Comparison of ENCODE assay signal across 2 cellular contexts in the genomic region with DNA sequence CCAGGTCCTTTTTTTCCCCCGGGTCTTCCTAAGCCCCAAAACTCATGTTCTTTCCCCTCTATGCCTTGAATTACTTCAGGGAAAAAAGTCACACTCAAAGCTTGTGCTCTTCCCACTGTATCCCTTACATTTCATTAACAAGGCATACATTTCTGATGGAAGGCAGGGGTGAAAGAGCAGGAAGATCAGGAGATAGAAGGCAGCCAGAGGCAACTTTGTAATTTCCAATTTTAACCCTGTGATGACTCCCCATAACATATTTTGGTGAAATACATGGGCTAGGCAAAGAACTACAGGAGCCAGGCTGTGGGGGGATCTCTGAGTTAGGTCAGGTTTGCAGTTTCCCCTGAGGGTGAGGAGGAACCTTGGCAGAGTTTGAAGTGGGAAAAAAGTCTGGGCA.
TF ChIP-seq lines count a peak whose summit lies in the region.

No MANE protein-coding gene starts in this region.

TF ChIP-seq in SK-N-SH, 30 proteins besides CTCF, POLR2A, EP300 and RAD21:
- TF ChIP-seq FOXM1 (IDR thresholded peaks at IDR 0.05; ENCODE audit: low read depth) (no peak), GATA2 (CRISPR knock-in tag; IDR thresholded peaks at IDR 0.05) (peak; percentile 43)

TF ChIP-seq in SK-N-SH treated with all-trans-retinoic acid at 6 μM for 48 hours, 23 proteins besides CTCF, POLR2A, EP300 and RAD21:
- TF ChIP-seq PATZ1 (CRISPR knock-in tag; IDR thresholded peaks at IDR 0.05; ENCODE audit: borderline replicate concordance) (no peak), TOX (CRISPR knock-in tag; IDR thresholded peaks at IDR 0.05; ENCODE audit: borderline replicate concordance) (no peak), ZC3H10 (CRISPR knock-in tag; IDR thresholded peaks at IDR 0.05) (no peak), SNAI2 (CRISPR knock-in tag; IDR thresholded peaks at IDR 0.05) (no peak), CREB5 (CRISPR knock-in tag; IDR thresholded peaks at IDR 0.05; ENCODE audit: low read depth) (no peak), ZFP3 (CRISPR knock-in tag; IDR thresholded peaks at IDR 0.05) (no peak), PPARA (CRISPR knock-in tag; IDR thresholded peaks at IDR 0.05; ENCODE audit: borderline replicate concordance) (no peak), ZNF70 (CRISPR knock-in tag; IDR thresholded peaks at IDR 0.05) (no peak), CSRNP3 (CRISPR knock-in tag; IDR thresholded peaks at IDR 0.05) (no peak), RARB (CRISPR knock-in tag; IDR thresholded peaks at IDR 0.05) (no peak), ESRRG (CRISPR knock-in tag; IDR thresholded peaks at IDR 0.05) (no peak), GLIS3 (CRISPR knock-in tag; IDR thresholded peaks at IDR 0.05) (no peak), TCF4 (CRISPR knock-in tag; IDR thresholded peaks at IDR 0.05; ENCODE audit: borderline replicate concordance) (no peak), OSR1 (CRISPR knock-in tag; IDR thresholded peaks at IDR 0.05) (no peak), ZNF8 (CRISPR knock-in tag; IDR thresholded peaks at IDR 0.05) (no peak), TSHZ2 (CRISPR knock-in tag; IDR thresholded peaks at IDR 0.05) (no peak), ISL1 (CRISPR knock-in tag; IDR thresholded peaks at IDR 0.05) (no peak), ZFP30 (CRISPR knock-in tag; IDR thresholded peaks at IDR 0.05) (no peak), ZNF565 (CRISPR knock-in tag; conservative IDR thresholded peaks at IDR 0.05; ENCODE audit: low read depth) (no peak)
- TF ChIP-seq, protein P1, sequence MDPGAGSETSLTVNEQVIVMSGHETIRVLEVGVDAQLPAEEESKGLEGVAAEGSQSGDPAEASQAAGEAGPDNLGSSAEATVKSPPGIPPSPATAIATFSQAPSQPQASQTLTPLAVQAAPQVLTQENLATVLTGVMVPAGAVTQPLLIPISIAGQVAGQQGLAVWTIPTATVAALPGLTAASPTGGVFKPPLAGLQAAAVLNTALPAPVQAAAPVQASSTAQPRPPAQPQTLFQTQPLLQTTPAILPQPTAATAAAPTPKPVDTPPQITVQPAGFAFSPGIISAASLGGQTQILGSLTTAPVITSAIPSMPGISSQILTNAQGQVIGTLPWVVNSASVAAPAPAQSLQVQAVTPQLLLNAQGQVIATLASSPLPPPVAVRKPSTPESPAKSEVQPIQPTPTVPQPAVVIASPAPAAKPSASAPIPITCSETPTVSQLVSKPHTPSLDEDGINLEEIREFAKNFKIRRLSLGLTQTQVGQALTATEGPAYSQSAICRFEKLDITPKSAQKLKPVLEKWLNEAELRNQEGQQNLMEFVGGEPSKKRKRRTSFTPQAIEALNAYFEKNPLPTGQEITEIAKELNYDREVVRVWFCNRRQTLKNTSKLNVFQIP (CRISPR knock-in tag; IDR thresholded peaks at IDR 0.05; ENCODE audit: borderline replicate concordance, low read depth), result no peak
